In the genomic region with DNA sequence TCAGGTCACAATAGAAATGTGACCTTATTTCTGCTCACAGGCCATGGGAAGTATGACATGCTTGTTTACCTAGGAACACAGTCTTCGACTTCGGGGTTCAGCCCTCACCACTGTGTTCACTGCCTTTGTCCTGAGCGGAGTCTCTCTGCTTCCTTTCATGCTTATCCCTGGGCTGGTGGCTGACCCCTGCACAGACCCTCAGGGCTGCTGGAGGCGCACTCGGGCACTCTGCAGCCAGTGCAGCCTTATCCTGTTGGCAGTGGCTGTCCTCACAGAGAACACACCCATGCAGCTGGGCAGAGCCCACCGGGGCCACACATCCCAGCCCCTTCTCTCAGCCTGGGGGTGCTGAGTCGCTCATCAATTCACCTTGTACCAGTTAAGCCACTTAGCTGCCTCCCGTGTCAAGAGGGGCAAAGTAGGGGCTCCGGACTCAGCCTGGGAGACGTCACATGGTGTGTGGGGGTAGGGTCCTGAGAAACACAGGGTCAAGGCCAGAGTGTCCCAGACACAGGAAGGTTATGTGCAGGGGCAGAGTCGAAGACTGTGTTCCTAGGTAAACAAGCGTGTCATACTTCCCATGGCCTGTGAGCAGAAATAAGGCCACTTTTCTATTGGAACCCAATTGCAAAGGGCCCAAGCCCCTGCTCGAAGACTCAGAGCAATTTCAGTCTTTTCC, we compare ENCODE assay signal across 31 cellular contexts.
DNase-seq lines count a peak whose midpoint lies in the region; ATAC-seq, FAIRE-seq and TF ChIP-seq lines count a peak whose summit lies in the region.
"Had no signal": no experiment of that assay in that cellular context is flagged by ENCODE, and none has a peak within 500 bp of the region (broad histone marks: within the 10 kb centered on the region; RNA-seq: fewer than 3 reads in every experiment).

No MANE protein-coding gene starts in this region.

- intact Hi-C loops in activated naive CD4-positive, alpha-beta T cell treated with anti-CD3 and anti-CD28 coated beads for 36 hours (cut with micrococcal nuclease) = loop anchor here (10.0 kb wide), 1 partner anchor 734 kb away; the partner anchor contains the start of gene PTPN2
- intact Hi-C loops in GM12878 (cut with micrococcal nuclease; ENCODE audit: unreplicated experiment) = no loop called here

- SMC1A ChIA-PET in GM12878 (lab: Charles Lee; ENCODE audit: uncharacterized antibody, unreplicated experiment) = interaction anchor here (2.1 to 13.4 kb wide), 2 partner anchors 59 to 60 kb away, joined by 8 to 372 read pairs; no protein-coding TSS in a partner anchor

- H3K4me3 ChIP-seq in GM12878 (no peak overlapping the region), liver (ENCODE audit: low read depth in 1 of 3, low read length in 3 of 3) (no peak overlapping the region)
- H3K4me3 ChIP-seq: A549, heart right ventricle, ovary, right lobe of liver, SK-N-MC, stomach, upper lobe of left lung had no signal

- H3K27ac ChIP-seq in GM12878 (ENCODE audit: control insufficient read depth, insufficient read depth) (no peak overlapping the region), liver (ENCODE audit: low read depth in 1 of 2, low read length in 2 of 2) (no peak overlapping the region)
- H3K27ac ChIP-seq: A549, heart right ventricle, HL-60, ovary, right lobe of liver, RWPE1, SK-N-MC, stomach, upper lobe of left lung had no signal

- DNase-seq in activated naive CD4-positive, alpha-beta T cell treated with anti-CD3 and anti-CD28 coated beads, Interleukin-2, amount 10 ng/mL, durations not matched to agents 7 days and 5 days = no peak
- no peak for DNase-seq in activated naive CD4-positive, alpha-beta T cell treated with anti-CD3 and anti-CD28 coated beads for 36 hours
- DNase-seq in GM12878 (ENCODE audit: low read depth, low spot score) (no peak), urothelium cell line (ENCODE audit: low spot score) (no peak), amniotic stem cell (lab: John Stamatoyannopoulos, UW) (no peak), occipital lobe (lab: John Stamatoyannopoulos, UW) (no peak), mesothelial cell of epicardium (ENCODE audit: low spot score in 2 of 2, unreplicated experiment in 2 of 2) (no peak)
- DNase-seq: activated CD4-positive, alpha-beta T cell treated with anti-CD3 and anti-CD28 coated beads, Interleukin-2, amount 50 U/mL, for 1 hour; activated naive CD8-positive, alpha-beta T cell treated with anti-CD3 and anti-CD28 coated beads for 36 hours; BE2C; Caco-2; DMS79; heart right ventricle; left colon; natural killer cell; NCI-H1092; NCI-H187; NCI-H526; ovary; right lobe of liver; stomach had no signal

- H3K27me3 Mint-ChIP-seq in activated naive CD4-positive, alpha-beta T cell treated with anti-CD3 and anti-CD28 coated beads, Interleukin-2, amount 10 ng/mL, durations not matched to agents 7 days and 5 days = no peaks in the 10 kb centered on the region
- no peaks in the 10 kb centered on the region for H3K27me3 Mint-ChIP-seq in activated naive CD4-positive, alpha-beta T cell treated with anti-CD3 and anti-CD28 coated beads for 36 hours (ENCODE audit: low read depth)
- peaks cover 6% of the 10 kb centered on the region for H3K27me3 Mint-ChIP-seq in mesothelial cell of epicardium (ENCODE audit: low read depth)
- H3K27me3 Mint-ChIP-seq: activated naive CD8-positive, alpha-beta T cell treated with anti-CD3 and anti-CD28 coated beads for 36 hours; central memory CD8-positive, alpha-beta T cell had no signal

- no peak for TF ChIP-seq EP300 in GM12878 (IDR thresholded peaks at IDR 0.05; ENCODE audit: borderline replicate concordance in 1 of 2, control insufficient read depth in 1 of 2, low read depth in 2 of 2, low read length in 2 of 2)

- H3K27ac Mint-ChIP-seq in activated naive CD4-positive, alpha-beta T cell treated with anti-CD3 and anti-CD28 coated beads, Interleukin-2, amount 10 ng/mL, durations not matched to agents 7 days and 5 days = peak overlapping the region; percentile 42
- H3K27ac Mint-ChIP-seq in activated naive CD4-positive, alpha-beta T cell treated with anti-CD3 and anti-CD28 coated beads for 36 hours = no peak overlapping the region
- H3K27ac Mint-ChIP-seq in mesothelial cell of epicardium = no peak overlapping the region
- H3K27ac Mint-ChIP-seq: activated naive CD8-positive, alpha-beta T cell treated with anti-CD3 and anti-CD28 coated beads for 36 hours; activated T-helper 2 cell treated with anti-CD3 and anti-CD28 coated beads, Interferon-gamma antibody, Interleukin-2, Interleukin-4, amounts not matched to agents 10 μg/mL and 5 μg/mL and 100 μg/mL, durations not matched to agents 14 hours and 24 hours and 36 hours; natural killer cell; T-helper 1 cell treated with Interleukin-12 subunit alpha and Interleukin-12 subunit beta and Interleukin-4 antibody, amounts not matched to agents 30 μg/mL and 1 μg/mL, for 36 hours had no signal

- no peak overlapping the region for H3K4me3 Mint-ChIP-seq in activated naive CD4-positive, alpha-beta T cell treated with anti-CD3 and anti-CD28 coated beads, Interleukin-2, amount 10 ng/mL, durations not matched to agents 7 days and 5 days
- no peak overlapping the region for H3K4me3 Mint-ChIP-seq in activated naive CD4-positive, alpha-beta T cell treated with anti-CD3 and anti-CD28 coated beads for 36 hours
- no peak overlapping the region for H3K4me3 Mint-ChIP-seq in mesothelial cell of epicardium
- H3K4me3 Mint-ChIP-seq: activated naive CD8-positive, alpha-beta T cell treated with anti-CD3 and anti-CD28 coated beads for 36 hours; central memory CD8-positive, alpha-beta T cell; natural killer cell; T-helper 1 cell treated with Interleukin-12 subunit alpha and Interleukin-12 subunit beta and Interleukin-4 antibody, amounts not matched to agents 30 μg/mL and 1 μg/mL, for 36 hours had no signal

- RAD21 ChIA-PET in GM12878 (lab: Charles Lee; ENCODE audit: unreplicated experiment) = no interaction called here

- 0 out of 2 replicates have a peak, but pooled peaks have one; percentile 24 for TF ChIP-seq POLR2A in GM12878 (IDR thresholded peaks at IDR 0.05; ENCODE audit: low read depth, low read length)

- no peak for TF ChIP-seq CTCF in GM12878 (IDR thresholded peaks at IDR 0.05 in 2 of 3, conservative IDR thresholded peaks at IDR 0.05 in 1 of 3; ENCODE audit: control insufficient read depth in 2 of 3, extremely low read depth in 1 of 3, insufficient read depth in 1 of 3, low read depth in 3 of 3, low read length in 3 of 3)
- TF ChIP-seq CTCF in liver (IDR thresholded peaks at IDR 0.05; ENCODE audit: low read depth, low read length, missing input control) = no peak
- no peak for TF ChIP-seq CTCF in mesothelial cell of epicardium (IDR thresholded peaks at IDR 0.05; ENCODE audit: unreplicated experiment)

- H3K9ac ChIP-seq in GM12878 (ENCODE audit: control insufficient read depth, insufficient read depth, low read length) (no peak overlapping the region), liver (ENCODE audit: low read depth in 1 of 2, low read length in 2 of 2) (no peak overlapping the region)

- no peaks in the 10 kb centered on the region for H3K9me3 Mint-ChIP-seq in activated naive CD4-positive, alpha-beta T cell treated with anti-CD3 and anti-CD28 coated beads, Interleukin-2, amount 10 ng/mL, durations not matched to agents 7 days and 5 days
- no peaks in the 10 kb centered on the region for H3K9me3 Mint-ChIP-seq in activated naive CD4-positive, alpha-beta T cell treated with anti-CD3 and anti-CD28 coated beads for 36 hours
- H3K9me3 Mint-ChIP-seq in mesothelial cell of epicardium = no peaks in the 10 kb centered on the region
- H3K9me3 Mint-ChIP-seq: activated naive CD8-positive, alpha-beta T cell treated with anti-CD3 and anti-CD28 coated beads for 36 hours; activated T-helper 2 cell treated with anti-CD3 and anti-CD28 coated beads, Interferon-gamma antibody, Interleukin-2, Interleukin-4, amounts not matched to agents 10 μg/mL and 5 μg/mL and 100 μg/mL, durations not matched to agents 14 hours and 24 hours and 36 hours; central memory CD8-positive, alpha-beta T cell; natural killer cell; T-helper 1 cell treated with Interleukin-12 subunit alpha and Interleukin-12 subunit beta and Interleukin-4 antibody, amounts not matched to agents 30 μg/mL and 1 μg/mL, for 36 hours had no signal

- no peak for FAIRE-seq in GM12878 (lab: Jason Lieb, UNC)
- peak; percentile 88 for FAIRE-seq in urothelium cell line (lab: Jason Lieb, UNC)
- FAIRE-seq: A549, H54 had no signal

- no peak for ATAC-seq in GM12878
- ATAC-seq: A549, heart right ventricle, left colon, natural killer cell had no signal

- peaks cover 32% of the 10 kb centered on the region for H3K4me1 ChIP-seq in GM12878 (ENCODE audit: control insufficient read depth, insufficient read depth, low read length)
- peaks cover 0 to 2% (median 0%) of the 10 kb centered on the region in 4 donors for H3K4me1 ChIP-seq in liver (ENCODE audit: control insufficient read depth in 4 of 4, insufficient read depth in 4 of 4, low read length in 3 of 4)
- H3K4me1 ChIP-seq: A549, BE2C, Caco-2, right lobe of liver had no signal

- BruUV-seq in GM12878 (replicated peaks; lab: Mats Ljungman, UMichigan) = no TSS peak

- H3K27me3 ChIP-seq in GM12878 (replicated peaks in 1 of 2; ENCODE audit: control insufficient read depth in 2 of 2, insufficient read depth in 2 of 2, low read length in 1 of 2) (no peaks in the 10 kb centered on the region), liver (ENCODE audit: control insufficient read depth in 4 of 4, insufficient read depth in 4 of 4, low read length in 3 of 4) (no peaks in the 10 kb centered on the region)
- H3K27me3 ChIP-seq: BE2C, heart right ventricle, ovary, right lobe of liver, stomach, upper lobe of left lung had no signal

- no peak overlapping the region for H3K4me2 ChIP-seq in GM12878 (ENCODE audit: control insufficient read depth, insufficient read depth)
- H3K4me2 ChIP-seq: A549 had no signal

- H2AFZ ChIP-seq in GM12878 (ENCODE audit: control insufficient read depth, low read depth, low read length) = no peak overlapping the region

- H3K36me3 ChIP-seq in GM12878 (ENCODE audit: control insufficient read depth in 2 of 2, insufficient read depth in 2 of 2, low read length in 1 of 2) = no peaks in the 10 kb centered on the region; a peak in 2 of 4 replicates
- H3K36me3 ChIP-seq in liver (ENCODE audit: control insufficient read depth in 4 of 4, insufficient read depth in 3 of 4, low read depth in 1 of 4, low read length in 3 of 4) = peaks cover 4 to 18% (median 7%) of the 10 kb centered on the region in 4 donors
- H3K36me3 ChIP-seq: BE2C, ovary, upper lobe of left lung had no signal

- in situ Hi-C loops in GM12878 (cut with MboI) = no loop called here

- H3K79me2 ChIP-seq in GM12878 (ENCODE audit: control insufficient read depth, insufficient read depth, low read length) = peaks cover 25% of the 10 kb centered on the region

- CTCF ChIA-PET in activated naive CD4-positive, alpha-beta T cell treated with anti-CD3 and anti-CD28 coated beads, Interleukin-2, amount 10 ng/mL, durations not matched to agents 7 days and 5 days (lab: Charles Lee) = no interaction called here
- CTCF ChIA-PET in activated naive CD4-positive, alpha-beta T cell treated with anti-CD3 and anti-CD28 coated beads for 36 hours (lab: Charles Lee) = interaction anchor here (1.7 kb wide), 1 partner anchor 11 kb away, joined by 5 read pairs; no protein-coding TSS in a partner anchor
- CTCF ChIA-PET in GM12878 (lab: Yijun Ruan, JAX) = interaction anchor here (13.5 kb wide), 1 partner anchor 59 kb away, joined by 235 read pairs; no protein-coding TSS in a partner anchor

- POLR2A ChIA-PET in GM12878 (lab: Charles Lee) = no interaction called here

- H3K9me3 ChIP-seq in GM12878 (replicated peaks; ENCODE audit: control insufficient read depth, insufficient read depth, low read length) (no peaks in the 10 kb centered on the region), liver (ENCODE audit: control insufficient read depth in 4 of 4, low read length in 3 of 4) (no peaks in the 10 kb centered on the region)
- H3K9me3 ChIP-seq: A549, BE2C, Caco-2, heart right ventricle, ovary, right lobe of liver, stomach, upper lobe of left lung had no signal

- TF ChIP-seq RAD21 in GM12878 (IDR thresholded peaks at IDR 0.05; ENCODE audit: insufficient read depth, low read depth, low read length) = no peak
- no peak for TF ChIP-seq RAD21 in liver (IDR thresholded peaks at IDR 0.05)

- H3K36me3 Mint-ChIP-seq in activated naive CD4-positive, alpha-beta T cell treated with anti-CD3 and anti-CD28 coated beads, Interleukin-2, amount 10 ng/mL, durations not matched to agents 7 days and 5 days = peaks cover 3% of the 10 kb centered on the region
- no peaks in the 10 kb centered on the region for H3K36me3 Mint-ChIP-seq in activated naive CD4-positive, alpha-beta T cell treated with anti-CD3 and anti-CD28 coated beads for 36 hours (ENCODE audit: low read depth)
- H3K36me3 Mint-ChIP-seq in mesothelial cell of epicardium = no peaks in the 10 kb centered on the region
- H3K36me3 Mint-ChIP-seq: natural killer cell had no signal

- peaks cover 42% of the 10 kb centered on the region for H3K4me1 Mint-ChIP-seq in activated naive CD4-positive, alpha-beta T cell treated with anti-CD3 and anti-CD28 coated beads, Interleukin-2, amount 10 ng/mL, durations not matched to agents 7 days and 5 days
- peaks cover 38% of the 10 kb centered on the region for H3K4me1 Mint-ChIP-seq in activated naive CD4-positive, alpha-beta T cell treated with anti-CD3 and anti-CD28 coated beads for 36 hours (ENCODE audit: low read depth)
- no peaks in the 10 kb centered on the region for H3K4me1 Mint-ChIP-seq in mesothelial cell of epicardium

- H4K20me1 ChIP-seq in GM12878 (ENCODE audit: control insufficient read depth, insufficient read depth) = no peaks in the 10 kb centered on the region

- 92% methylated on average over 13 of the region's 13 CpGs for WGBS in GM12878 (ENCODE audit: insufficient coverage, insufficient replicate concordance, low lambda C conversion rate, missing lambda C conversion rate)
- whole genome bisulfite sequencing in liver = 87% methylated on average over 13 of the region's 13 CpGs
